ENCODE assay signal across 19 cellular contexts in the genomic region with DNA sequence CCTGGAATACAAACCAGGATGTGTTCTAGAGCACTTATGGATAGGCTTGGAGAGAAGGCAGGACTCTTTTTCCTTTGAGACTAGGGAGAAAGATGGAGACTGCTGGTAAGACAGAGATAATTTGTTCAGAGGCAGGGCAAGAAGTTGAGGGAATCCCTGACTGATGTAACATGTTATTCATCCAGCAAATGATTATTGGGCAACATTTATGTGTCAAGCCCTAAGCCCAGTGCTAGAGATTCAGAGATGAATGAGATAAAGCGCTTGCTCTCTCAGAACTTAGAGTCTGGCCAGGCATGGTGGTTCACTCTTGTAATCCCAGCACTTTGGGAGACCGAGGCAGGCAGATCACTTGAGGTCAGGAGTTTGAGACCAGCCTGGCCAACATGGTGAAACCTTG. TPM values are rescaled to one million over a fixed set of nuclear protein-coding genes. Genes with fewer than 3 reads are reported as not detected.
DNase-seq lines count a peak whose midpoint lies in the region; ATAC-seq and TF ChIP-seq lines count a peak whose summit lies in the region.
"Had no signal": no experiment of that assay in that cellular context is flagged by ENCODE, and none has a peak within 500 bp of the region (broad histone marks: within the 10 kb centered on the region; RNA-seq: fewer than 3 reads in every experiment).

No MANE protein-coding gene starts in this region.

- no peaks in the 10 kb centered on the region for H3K36me3 ChIP-seq in BLaER1 treated with 17β-estradiol and CSF1 and Interleukin-3, amounts not matched to agents 10 nM and 100 nM
- H3K36me3 ChIP-seq in IMR-90 (ENCODE audit: control insufficient read depth, insufficient read depth, low read length) (no peaks in the 10 kb centered on the region), adipocyte (ENCODE audit: control insufficient read depth, insufficient read depth, low read length, severe bottlenecking) (no peaks in the 10 kb centered on the region)
- H3K36me3 ChIP-seq: ascending aorta, heart left ventricle, neural progenitor cell, SJSA1 had no signal

- no peaks in the 10 kb centered on the region for H4K20me1 ChIP-seq in BLaER1 treated with 17β-estradiol and CSF1 and Interleukin-3, amounts not matched to agents 10 nM and 100 nM
- H4K20me1 ChIP-seq in IMR-90 (ENCODE audit: insufficient read depth, low read length) = no peaks in the 10 kb centered on the region

- H3K9me3 ChIP-seq in BLaER1 treated with 17β-estradiol and CSF1 and Interleukin-3, amounts not matched to agents 10 nM and 100 nM (replicated peaks in 1 of 11) = no peaks in the 10 kb centered on the region
- H3K9me3 ChIP-seq in IMR-90 (ENCODE audit: control insufficient read depth, insufficient read depth, low read length) (no peaks in the 10 kb centered on the region), adipocyte (ENCODE audit: control insufficient read depth, low read length) (no peaks in the 10 kb centered on the region)
- H3K9me3 ChIP-seq: ascending aorta, heart left ventricle, SJSA1 had no signal

- H2AK5ac ChIP-seq in IMR-90 (ENCODE audit: low read depth, low read length) = no peak overlapping the region

- no peak overlapping the region for H3K23ac ChIP-seq in IMR-90 (ENCODE audit: low read depth, low read length)

- no peaks in the 10 kb centered on the region for H3K79me1 ChIP-seq in IMR-90 (ENCODE audit: low read depth in 1 of 2, low read length in 2 of 2)

- peak; percentile 16 for DNase-seq in IMR-90
- peak; percentile 60 for DNase-seq in adipocyte (ENCODE audit: low read depth)
- DNase-seq in iris pigment epithelial cell (ENCODE audit: low read depth) = peak; percentile 89
- DNase-seq in DMS79 (lab: John Stamatoyannopoulos, UW) = no peak
- DNase-seq in posterior vena cava (ENCODE audit: low spot score) = no peak
- DNase-seq in NCI-H1092 (lab: John Stamatoyannopoulos, UW) = no peak
- DNase-seq: activated CD4-positive, alpha-beta T cell treated with anti-CD3 and anti-CD28 coated beads, Interleukin-2, amount 10 ng/mL, durations not matched to agents 24 days and 14 days; activated CD8-positive, alpha-beta memory T cell treated with anti-CD3 and anti-CD28 coated beads, Interleukin-2, amount 50 U/mL, for 48 hours; activated naive CD4-positive, alpha-beta T cell; heart left ventricle; islet precursor cell; NCI-H1417 treated with DMSO at 0.1 percent for 48 hours; NCI-H2227 treated with DMSO at 0.1 percent for 48 hours had no signal

- no peak overlapping the region for H4K5ac ChIP-seq in IMR-90 (ENCODE audit: low read depth, low read length)

- no peak for TF ChIP-seq POLR2A in IMR-90 (IDR thresholded peaks at IDR 0.05; ENCODE audit: low read depth, low read length)

- H2BK15ac ChIP-seq in IMR-90 (ENCODE audit: low read depth, low read length) = no peak overlapping the region

- CTCF ChIA-PET in IMR-90 (lab: Yijun Ruan, JAX) = no interaction called here

- H3K27me3 ChIP-seq in BLaER1 treated with 17β-estradiol and CSF1 and Interleukin-3, amounts not matched to agents 10 nM and 100 nM = no peaks in the 10 kb centered on the region
- H3K27me3 ChIP-seq in IMR-90 (ENCODE audit: control insufficient read depth, insufficient read depth, low read length) = peaks cover 17% of the 10 kb centered on the region
- H3K27me3 ChIP-seq in adipocyte (replicated peaks; ENCODE audit: control insufficient read depth, insufficient read depth, low read length) = peaks cover 16% of the 10 kb centered on the region
- H3K27me3 ChIP-seq: ascending aorta, neural progenitor cell had no signal

- no TSS peak for BruUV-seq in IMR-90 (replicated peaks; lab: Mats Ljungman, UMichigan)

- ATAC-seq in IMR-90 (ENCODE audit: low read depth) = no peak
- no peak for ATAC-seq in HG03025 (IDR thresholded peaks at IDR 0.05; ENCODE audit: low FRiP score, unreplicated experiment)
- ATAC-seq: heart left ventricle had no signal

- peak overlapping the region in 1 of 11 experiments; percentile 20; a peak in 1 of 22 replicates for H3K27ac ChIP-seq in BLaER1 treated with 17β-estradiol and CSF1 and Interleukin-3, amounts not matched to agents 10 nM and 100 nM
- H3K27ac ChIP-seq in IMR-90 (ENCODE audit: insufficient read depth, low read length) = no peak overlapping the region
- H3K27ac ChIP-seq: ascending aorta, coronary artery, heart left ventricle, neural progenitor cell, SJSA1 had no signal

- no peak overlapping the region for H3K4ac ChIP-seq in IMR-90 (ENCODE audit: low read depth, low read length)

- dilution Hi-C loops in IMR-90 (cut with HindIII; ENCODE audit: low sequenced_read_pairs, unreplicated experiment) = no loop called here

- POLR2A ChIA-PET in IMR-90 (lab: Charles Lee; ENCODE audit: unreplicated experiment) = no interaction called here

- no peak overlapping the region for H2BK120ac ChIP-seq in IMR-90 (ENCODE audit: low read depth, low read length)

- no peak overlapping the region for H4K91ac ChIP-seq in IMR-90 (ENCODE audit: insufficient read depth, low read depth, low read length)

- H3K4me1 ChIP-seq in BLaER1 treated with 17β-estradiol and CSF1 and Interleukin-3, amounts not matched to agents 10 nM and 100 nM = peaks cover 12 to 17% (median 13%) of the 10 kb centered on the region in 10 experiments
- H3K4me1 ChIP-seq in IMR-90 (ENCODE audit: control insufficient read depth, insufficient read depth, low read length) (no peaks in the 10 kb centered on the region), adipocyte (ENCODE audit: control insufficient read depth, insufficient read depth, low read length) (peaks cover 8% of the 10 kb centered on the region)
- H3K4me1 ChIP-seq: ascending aorta, heart left ventricle, neural progenitor cell, SJSA1 had no signal

- WGBS in IMR-90 (ENCODE audit: extremely low coverage in 2 of 2, insufficient read length in 1 of 2), 2 experiments = 82% methylated on average over 2 of the region's 2 CpGs; no CpG with 5 or more reads in 1 of the 2 experiments

- H3K18ac ChIP-seq in IMR-90 (ENCODE audit: low read depth, low read length) = no peak overlapping the region

- no peak for TF ChIP-seq RAD21 in IMR-90 (IDR thresholded peaks at IDR 0.05; ENCODE audit: low read length)

- TF ChIP-seq CTCF in IMR-90 (conservative IDR thresholded peaks at IDR 0.05; ENCODE audit: low read depth, low read length) = no peak

- H3K14ac ChIP-seq in IMR-90 (replicated peaks; ENCODE audit: low read depth, low read length) = no peak overlapping the region

- no peak overlapping the region for H2BK20ac ChIP-seq in IMR-90 (ENCODE audit: low read depth, low read length)

- no peak overlapping the region; a peak in 1 of 22 replicates for H3K9ac ChIP-seq in BLaER1 treated with 17β-estradiol and CSF1 and Interleukin-3, amounts not matched to agents 10 nM and 100 nM
- H3K9ac ChIP-seq in IMR-90 (ENCODE audit: low read depth, low read length) (no peak overlapping the region), adipocyte (ENCODE audit: low read length) (no peak overlapping the region)
- H3K9ac ChIP-seq: neural progenitor cell had no signal

- no peak overlapping the region for H2AK9ac ChIP-seq in IMR-90 (replicated peaks; ENCODE audit: low read depth, low read length, poor library complexity)

- H3K9me1 ChIP-seq in IMR-90 (ENCODE audit: insufficient read depth, low read length) = no peaks in the 10 kb centered on the region

- H4K8ac ChIP-seq in IMR-90 (ENCODE audit: low read depth in 2 of 2, low read length in 2 of 2) = no peak overlapping the region

- H2BK5ac ChIP-seq in IMR-90 (ENCODE audit: low read depth, low read length, poor library complexity, severe bottlenecking) = no peak overlapping the region

- no peak overlapping the region for H3K56ac ChIP-seq in IMR-90 (ENCODE audit: extremely low read depth, insufficient read depth, low read length)

- in situ Hi-C loops in IMR-90 (cut with MboI; ENCODE audit: low sequenced_read_pairs) = loop anchor here (25.0 kb wide), 1 partner anchor 721 kb away; no protein-coding TSS in a partner anchor

- H3K4me2 ChIP-seq in BLaER1 treated with 17β-estradiol and CSF1 and Interleukin-3, amounts not matched to agents 10 nM and 100 nM = peak overlapping the region; percentile 6 to 75 (median 52); a peak in 20 of 22 replicates
- no peak overlapping the region for H3K4me2 ChIP-seq in IMR-90 (ENCODE audit: low read depth, low read length)
- H3K4me2 ChIP-seq: neural progenitor cell had no signal

- H2AFZ ChIP-seq in IMR-90 (replicated peaks; ENCODE audit: low read length, poor library complexity) = no peak overlapping the region
- H2AFZ ChIP-seq: neural progenitor cell had no signal

- intact Hi-C loops in IMR-90 (cut with micrococcal nuclease) (no loop called here), posterior vena cava (cut with DNase I) (no loop called here)

- no peak overlapping the region for H3K4me3 ChIP-seq in BLaER1 treated with 17β-estradiol and CSF1 and Interleukin-3, amounts not matched to agents 10 nM and 100 nM
- H3K4me3 ChIP-seq in IMR-90 (ENCODE audit: insufficient read depth, low read depth, low read length) = no peak overlapping the region
- no peak overlapping the region for H3K4me3 ChIP-seq in adipocyte (ENCODE audit: low read length)
- H3K4me3 ChIP-seq: ascending aorta, coronary artery, heart left ventricle, neural progenitor cell, SJSA1 had no signal

TF ChIP-seq in IMR-90, 13 proteins besides CTCF, POLR2A, EP300 and RAD21:
- no peak for TF ChIP-seq BHLHE40 (IDR thresholded peaks at IDR 0.05; ENCODE audit: low read depth, low read length)
- TF ChIP-seq CEBPB (IDR thresholded peaks at IDR 0.05; ENCODE audit: low read depth, low read length) = peak; percentile 73

RNA-seq across cellular contexts. Expression of a gene that starts 47.8 kb away (rescaled TPM):
- total RNA-seq in IMR-90 (2012; rRNA removed) (25.6 and 38.9 TPM in 2 replicates), posterior vena cava (10 to 100 TPM; 39.6 to 46.9 TPM)
- polyA plus RNA-seq in IMR-90 (2012; rRNA removed) = 7.8 and 8.9 TPM in 2 replicates
- polyA plus RNA-seq in IMR-90 (2012; cell fraction: cytosol; rRNA removed) = 1.3 and 10.4 TPM in 2 replicates
- 17.2 and 31.8 TPM in 2 replicates for polyA plus RNA-seq in IMR-90 (2012; cell fraction: nucleus; rRNA removed; ENCODE audit: low replicate concordance)

RNA-seq across cellular contexts. Expression of a gene that starts 48.4 kb away (rescaled TPM):
- 69.7 and 91.8 TPM in 2 replicates for total RNA-seq in IMR-90 (2012; rRNA removed)
- polyA plus RNA-seq in IMR-90 (2012; rRNA removed) = 8.1 and 9.8 TPM in 2 replicates
- polyA plus RNA-seq in IMR-90 (2012; cell fraction: cytosol; rRNA removed) = 1.4 and 2.0 TPM in 2 replicates
- 2.2 and 16.0 TPM in 2 replicates for polyA plus RNA-seq in IMR-90 (2012; cell fraction: nucleus; rRNA removed; ENCODE audit: low replicate concordance)
- total RNA-seq in posterior vena cava = 10 to 100 TPM; 70.8 to 78.1 TPM

Comparison
In these comparisons a context has a peak if more than half of its experiments do, and no peak if none do; other contexts are left out.
1. DNase-seq: peak in IMR-90 (single experiment), adipocyte (single experiment) and iris pigment epithelial cell (single experiment); none in DMS79 (single experiment), posterior vena cava (single experiment) and NCI-H1092 (single experiment).